ENCODE assay signal across 11 cellular contexts in genomic region chr10:659710-660141, GRCh38. TPM values are rescaled to one million over a fixed set of nuclear protein-coding genes. Genes with fewer than 3 reads are reported as not detected.
DNase-seq lines count a peak whose midpoint lies in the region; ATAC-seq, FAIRE-seq and TF ChIP-seq lines count a peak whose summit lies in the region.
"Had no signal": no experiment of that assay in that cellular context is flagged by ENCODE, and none has a peak within 500 bp of the region (broad histone marks: within the 10 kb centered on the region; RNA-seq: fewer than 3 reads in every experiment).

No MANE protein-coding gene starts in this region.

- peak; percentile 62 for ATAC-seq in GM12878
- ATAC-seq in GM19324 (IDR thresholded peaks at IDR 0.05; ENCODE audit: low FRiP score, unreplicated experiment): no peak
- ATAC-seq: activated CD8-positive, alpha-beta T cell treated with anti-CD3 and anti-CD28 coated beads for 36 hours had no signal

- TF ChIP-seq EP300 in GM12878 (IDR thresholded peaks at IDR 0.05; ENCODE audit: borderline replicate concordance in 1 of 2, control insufficient read depth in 1 of 2, low read depth in 2 of 2, low read length in 2 of 2): no peak

- H3K9ac ChIP-seq in GM23248 (peak overlapping the region; percentile 83), GM12878 (ENCODE audit: control insufficient read depth, insufficient read depth, low read length) (no peak overlapping the region), stomach smooth muscle (ENCODE audit: low read length in 2 of 2) (peak overlapping the region; percentile 45 to 52)

- BruUV-seq in GM12878 (replicated peaks; lab: Mats Ljungman, UMichigan): no TSS peak

- H3K79me2 ChIP-seq in GM23248 (ENCODE audit: insufficient read depth) (peaks cover 89% of the 10 kb centered on the region), GM12878 (ENCODE audit: control insufficient read depth, insufficient read depth, low read length) (no peaks in the 10 kb centered on the region)

- H4K20me1 ChIP-seq in GM23248 (ENCODE audit: insufficient read depth): peaks cover 7% of the 10 kb centered on the region; the same call in 1 of the 2 replicates
- no peaks in the 10 kb centered on the region for H4K20me1 ChIP-seq in GM12878 (ENCODE audit: control insufficient read depth, insufficient read depth)

- no peak for TF ChIP-seq POLR2A in GM12878 (IDR thresholded peaks at IDR 0.05; ENCODE audit: low read depth, low read length)

- peaks cover 18% of the 10 kb centered on the region for H3F3A ChIP-seq in GM23248 (ENCODE audit: insufficient read depth)

- H3K36me3 ChIP-seq in GM23248 (ENCODE audit: low read depth): no peaks in the 10 kb centered on the region
- no peaks in the 10 kb centered on the region for H3K36me3 ChIP-seq in GM12878 (ENCODE audit: control insufficient read depth in 2 of 2, insufficient read depth in 2 of 2, low read length in 1 of 2)
- H3K36me3 ChIP-seq in kidney epithelial cell (ENCODE audit: control insufficient read depth, insufficient read depth, low read length): no peaks in the 10 kb centered on the region
- no peaks in the 10 kb centered on the region for H3K36me3 ChIP-seq in stomach smooth muscle (ENCODE audit: control insufficient read depth in 2 of 2, insufficient read depth in 2 of 2, low read length in 2 of 2)
- H3K36me3 ChIP-seq: right lobe of liver had no signal

- TF ChIP-seq RAD21 in GM12878 (IDR thresholded peaks at IDR 0.05; ENCODE audit: insufficient read depth, low read depth, low read length): no peak

- H3K4me2 ChIP-seq in GM23248 (ENCODE audit: unreplicated experiment) (peak overlapping the region; percentile 82), GM12878 (ENCODE audit: control insufficient read depth, insufficient read depth) (no peak overlapping the region)

- H3K4me3 ChIP-seq in GM23248 (peak overlapping the region; percentile 58), GM12878 (no peak overlapping the region), kidney epithelial cell (ENCODE audit: low read depth, low read length) (no peak overlapping the region), stomach smooth muscle (ENCODE audit: low read length in 2 of 2) (peak overlapping the region in 1 of 2 donors; percentile 18)
- H3K4me3 ChIP-seq: right lobe of liver had no signal

- H3K9me2 ChIP-seq in GM23248 (ENCODE audit: insufficient read depth): no peaks in the 10 kb centered on the region

- SMC1A ChIA-PET in GM12878 (lab: Charles Lee; ENCODE audit: uncharacterized antibody, unreplicated experiment): no interaction called here

- H3K27me3 ChIP-seq in GM23248 (replicated peaks; ENCODE audit: insufficient read depth): no peaks in the 10 kb centered on the region
- no peaks in the 10 kb centered on the region for H3K27me3 ChIP-seq in GM12878 (replicated peaks in 1 of 2; ENCODE audit: control insufficient read depth in 2 of 2, insufficient read depth in 2 of 2, low read length in 1 of 2)
- no peaks in the 10 kb centered on the region for H3K27me3 ChIP-seq in kidney epithelial cell (ENCODE audit: control insufficient read depth, insufficient read depth, low read length)
- H3K27me3 ChIP-seq in stomach smooth muscle (ENCODE audit: control insufficient read depth in 1 of 2, insufficient read depth in 2 of 2, low read length in 2 of 2): no peaks in the 10 kb centered on the region
- H3K27me3 ChIP-seq: right lobe of liver had no signal

- peak overlapping the region; percentile 87 for H3K27ac ChIP-seq in GM23248
- H3K27ac ChIP-seq in GM12878 (ENCODE audit: control insufficient read depth, insufficient read depth): no peak overlapping the region
- peak overlapping the region; percentile 43 for H3K27ac ChIP-seq in stomach smooth muscle (ENCODE audit: low read length)
- H3K27ac ChIP-seq: right lobe of liver had no signal

- H3K9me3 ChIP-seq in GM23248 (ENCODE audit: low read depth) (no peaks in the 10 kb centered on the region), GM12878 (replicated peaks; ENCODE audit: control insufficient read depth, insufficient read depth, low read length) (no peaks in the 10 kb centered on the region), stomach smooth muscle (ENCODE audit: control insufficient read depth in 2 of 2, low read length in 2 of 2) (no peaks in the 10 kb centered on the region)
- H3K9me3 ChIP-seq: right lobe of liver had no signal

- intact Hi-C loops in GM12878 (cut with micrococcal nuclease; ENCODE audit: unreplicated experiment): no loop called here

- CTCF ChIA-PET in GM12878 (lab: Yijun Ruan, JAX): no interaction called here

- DNase-seq in GM23248 (peak; percentile 88), GM12878 (ENCODE audit: low read depth, low spot score) (no peak), kidney epithelial cell (ENCODE audit: low read depth) (peak; percentile 65), pons (ENCODE audit: low spot score) (no peak), UCSD-AML1 (lab: John Stamatoyannopoulos, UW; ENCODE audit: unreplicated experiment) (no peak)
- no peak for DNase-seq in activated CD4-positive, alpha-beta T cell treated with anti-CD3 and anti-CD28 coated beads, Interleukin-2, amount 50 U/mL, for 4 hours
- DNase-seq: activated CD8-positive, alpha-beta T cell treated with anti-CD3 and anti-CD28 coated beads for 36 hours had no signal

- WGBS in GM23248 (ENCODE audit: low coverage in 1 of 2, low lambda C conversion rate in 2 of 2, missing lambda C conversion rate in 2 of 2), 2 experiments: 3 to 5% methylated on average over 8 of the region's 8 CpGs
- WGBS in GM12878 (ENCODE audit: insufficient coverage, insufficient replicate concordance, low lambda C conversion rate, missing lambda C conversion rate): 12% methylated on average over 8 of the region's 8 CpGs

- RAD21 ChIA-PET in GM12878 (lab: Charles Lee; ENCODE audit: unreplicated experiment): no interaction called here

- FAIRE-seq in GM12878 (lab: Jason Lieb, UNC): no peak
- FAIRE-seq: endometrium had no signal

- peaks cover 17% of the 10 kb centered on the region for H3K4me1 ChIP-seq in GM23248 (ENCODE audit: insufficient read depth)
- H3K4me1 ChIP-seq in GM12878 (ENCODE audit: control insufficient read depth, insufficient read depth, low read length): no peaks in the 10 kb centered on the region
- peaks cover 59% of the 10 kb centered on the region for H3K4me1 ChIP-seq in stomach smooth muscle (ENCODE audit: control insufficient read depth, insufficient read depth, low read length)

- peak overlapping the region; percentile 51 for H2AFZ ChIP-seq in GM23248
- no peak overlapping the region for H2AFZ ChIP-seq in GM12878 (ENCODE audit: control insufficient read depth, low read depth, low read length)

- POLR2A ChIA-PET in GM12878 (lab: Charles Lee): no interaction called here

- in situ Hi-C loops in GM23248 (cut with MboI) (no loop called here), GM12878 (cut with MboI) (no loop called here)

- TF ChIP-seq CTCF in GM12878 (IDR thresholded peaks at IDR 0.05 in 2 of 3, conservative IDR thresholded peaks at IDR 0.05 in 1 of 3; ENCODE audit: control insufficient read depth in 2 of 3, extremely low read depth in 1 of 3, insufficient read depth in 1 of 3, low read depth in 3 of 3, low read length in 3 of 3) (no peak), kidney epithelial cell (IDR thresholded peaks at IDR 0.05; ENCODE audit: insufficient read depth, low read length, poor library complexity, severe bottlenecking) (no peak)

TF ChIP-seq in GM12878, 131 proteins besides CTCF, POLR2A, EP300 and RAD21:
- TF ChIP-seq TARDBP (IDR thresholded peaks at IDR 0.05; ENCODE audit: borderline replicate concordance) (no peak), ESRRA (IDR thresholded peaks at IDR 0.05; ENCODE audit: low read length) (no peak), CHD4 (IDR thresholded peaks at IDR 0.05) (no peak)

RNA-seq across cellular contexts. Expression of gene DIP2C, which starts 29.7 kb away (rescaled TPM):
- total RNA-seq in GM23248 (2014; rRNA removed; shearing (Covaris generic)): 10.2 and 12.0 TPM in 2 replicates
- polyA plus RNA-seq in GM23248 (2016; fragmentation: Nextera tagmentation; extraction: Ambion mirVana) (11.8 and 13.1 TPM in 2 replicates), GM12878 (2011; rRNA removed) (0.03 and 0.05 TPM in 2 replicates), GM12878 (2014; fragmentation: Illumina TruSeq; extraction: Trizol) (0.09 and 0.10 TPM in 2 replicates), GM12878 (2014; fragmentation: Nextera tagmentation; extraction: Ambion mirVana) (under 1 TPM; 0.07 to 0.08 TPM), GM12878 (2014; rRNA removed) (0.04 and 0.10 TPM in 2 replicates), GM12878 (2016; fragmentation: Nextera tagmentation; extraction: Ambion mirVana) (under 1 TPM; 0.01 to 0.08 TPM)
- total RNA-seq in GM12878 (2013; cell fraction: nucleolus; rRNA removed): 0.29 and 0.51 TPM in 2 replicates
- total RNA-seq in GM12878 (2014; rRNA removed) (0.05 and 0.06 TPM in 2 replicates), GM12878 (2014; rRNA removed; fragmentation: Illumina TruSeq; extraction: Trizol) (0.04 and 0.05 TPM in 2 replicates), GM12878 (2021) (0.10 and 0.11 TPM in 2 replicates), kidney epithelial cell (19.2 and 20.4 TPM in 2 replicates)
- polyA plus RNA-seq in GM12878 (2011; ENCODE audit: low read depth): 0.04 TPM
- 0.01 and 0.03 TPM in 2 replicates for polyA plus RNA-seq in GM12878 (2011; cell fraction: cytosol; rRNA removed)
- 0.07 and 0.16 TPM in 2 replicates for polyA plus RNA-seq in GM12878 (2011; cell fraction: nucleus; rRNA removed)
- 0.07 and 0.13 TPM in 2 replicates for polyA plus RNA-seq in GM12878 (2012)
- polyA minus RNA-seq in GM12878 (2011; rRNA and poly(A)+ RNA removed): 0.05 TPM in 1 of 2 replicates, not detected in the other
- polyA minus RNA-seq in GM12878 (2011; cell fraction: cytosol; rRNA and poly(A)+ RNA removed): not detected in 2 replicates
- polyA minus RNA-seq in GM12878 (2011; cell fraction: nucleus; rRNA and poly(A)+ RNA removed): not detected in 2 replicates

Comparison
In these comparisons a context has a peak if more than half of its experiments do, and no peak if none do; other contexts are left out.
1. DNase-seq: peak in GM23248 (single experiment) and kidney epithelial cell (single experiment); none in GM12878 (single experiment), activated CD4-positive, alpha-beta T cell treated with anti-CD3 and anti-CD28 coated beads, Interleukin-2, amount 50 U/mL, for 4 hours (0 of 2), pons (single experiment) and UCSD-AML1 (single experiment).